In genomic region chr6:14450133-14451040, GRCh38 we compare ENCODE assay signal across 1 cellular context.
TF ChIP-seq lines count a peak whose summit lies in the region.

No MANE protein-coding gene starts in this region.

TF ChIP-seq in WTC11, 78 proteins besides CTCF, POLR2A, EP300 and RAD21 (continued from another document):
- TF ChIP-seq ARID4B (CRISPR knock-in tag; IDR thresholded peaks at IDR 0.05; ENCODE audit: borderline replicate concordance) (no peak), NR2C2 (CRISPR knock-in tag; IDR thresholded peaks at IDR 0.05) (no peak), ZNF671 (CRISPR knock-in tag; IDR thresholded peaks at IDR 0.05) (no peak), ESRRA (CRISPR knock-in tag; IDR thresholded peaks at IDR 0.05; ENCODE audit: borderline replicate concordance) (no peak), FOXP4 (CRISPR knock-in tag; IDR thresholded peaks at IDR 0.05) (no peak), MAX (CRISPR knock-in tag; IDR thresholded peaks at IDR 0.05) (no peak), SP1 (CRISPR knock-in tag; conservative IDR thresholded peaks at IDR 0.05) (no peak), ATF1 (CRISPR knock-in tag; IDR thresholded peaks at IDR 0.05) (no peak), MXD4 (CRISPR knock-in tag; IDR thresholded peaks at IDR 0.05; ENCODE audit: borderline replicate concordance) (no peak)
